ENCODE assay signal across 8 cellular contexts in the genomic region with DNA sequence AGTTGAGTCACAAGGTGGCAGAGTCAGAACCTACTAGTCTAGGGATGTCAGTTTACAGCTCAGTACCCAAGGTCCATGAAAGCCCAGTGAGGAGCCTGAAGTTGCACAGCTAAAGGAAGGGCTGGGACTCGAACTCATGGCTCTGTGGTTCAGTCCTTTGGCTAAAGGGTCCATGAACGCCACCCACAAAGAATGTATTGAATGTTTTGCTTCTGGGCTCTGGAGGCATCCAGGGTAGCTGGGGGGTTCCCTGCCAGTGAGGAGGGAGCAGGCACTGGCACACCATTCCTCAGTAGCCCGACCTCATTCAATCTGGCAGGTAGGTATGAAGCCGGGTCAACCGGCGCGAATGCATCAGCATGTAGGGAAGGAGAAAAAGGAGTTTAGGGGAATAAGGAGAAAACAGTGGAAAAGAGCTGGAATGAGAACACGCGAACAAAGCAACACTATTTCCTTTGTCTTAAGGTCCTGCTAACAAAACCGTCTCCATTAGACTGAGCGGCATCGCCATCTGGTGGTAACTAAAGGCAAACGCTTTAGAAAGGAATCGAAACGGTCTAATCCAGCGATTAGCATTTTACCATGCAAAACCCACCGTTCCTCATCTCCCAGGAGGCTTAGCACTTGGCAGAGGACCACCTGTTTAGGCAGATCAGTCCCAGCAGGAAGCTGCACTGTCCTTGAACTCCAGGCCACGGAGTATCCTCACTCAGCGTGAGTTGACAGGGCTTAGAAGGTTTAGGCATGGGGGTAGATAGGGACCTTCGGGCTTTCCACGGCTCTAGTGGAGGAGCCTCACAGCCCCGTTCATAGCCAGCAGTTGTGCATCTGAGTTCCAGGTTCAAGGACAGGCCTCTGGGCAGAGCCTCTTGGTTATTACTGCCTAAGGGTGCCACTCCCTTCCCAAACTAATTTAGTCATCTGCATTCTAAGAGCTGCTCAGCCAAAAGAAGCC.
DNase-seq lines count a peak whose midpoint lies in the region; ATAC-seq and TF ChIP-seq lines count a peak whose summit lies in the region.

No MANE protein-coding gene starts in this region.

- H3K9me3 Mint-ChIP-seq in activated CD4-positive, alpha-beta memory T cell treated with anti-CD3 and anti-CD28 coated beads for 36 hours = no peaks in the 10 kb centered on the region
- H3K9me3 Mint-ChIP-seq in effector memory CD8-positive, alpha-beta T cell = no peaks in the 10 kb centered on the region

- intact Hi-C loops in activated CD4-positive, alpha-beta memory T cell treated with anti-CD3 and anti-CD28 coated beads for 36 hours (cut with micrococcal nuclease) = loop anchor here (1.0 to 5.0 kb wide), 6 partner anchors 122 to 488 kb away; partner anchors contain the start of gene UBE2H

- peaks cover 16% of the 10 kb centered on the region for H3K4me1 Mint-ChIP-seq in activated CD4-positive, alpha-beta memory T cell treated with anti-CD3 and anti-CD28 coated beads for 36 hours (ENCODE audit: low read depth)
- peaks cover 18 to 19% of the 10 kb centered on the region in 2 donors for H3K4me1 Mint-ChIP-seq in effector memory CD8-positive, alpha-beta T cell (ENCODE audit: low read depth in 2 of 2)

- H3K27ac Mint-ChIP-seq in activated CD4-positive, alpha-beta memory T cell treated with anti-CD3 and anti-CD28 coated beads for 36 hours = peak overlapping the region; percentile 13
- peak overlapping the region; percentile 8 to 27 for H3K27ac Mint-ChIP-seq in effector memory CD8-positive, alpha-beta T cell

- peak overlapping the region; percentile 6 for H3K4me3 Mint-ChIP-seq in activated CD4-positive, alpha-beta memory T cell treated with anti-CD3 and anti-CD28 coated beads for 36 hours
- H3K4me3 Mint-ChIP-seq in effector memory CD8-positive, alpha-beta T cell = peak overlapping the region; percentile 9 to 39

- H3K36me3 Mint-ChIP-seq in activated CD4-positive, alpha-beta memory T cell treated with anti-CD3 and anti-CD28 coated beads for 36 hours = peaks cover 2% of the 10 kb centered on the region
- H3K36me3 Mint-ChIP-seq in effector memory CD8-positive, alpha-beta T cell (ENCODE audit: insufficient read depth) = peaks cover 27% of the 10 kb centered on the region

- POLR2A ChIA-PET in HEK293T (lab: Yijun Ruan, JAX) = no interaction called here
- POLR2A ChIA-PET in activated CD4-positive, alpha-beta memory T cell treated with anti-CD3 and anti-CD28 coated beads for 36 hours (lab: Charles Lee) = interaction anchor here (1.0 to 1.3 kb wide), 2 partner anchors 13 to 120 kb away, joined by 3 to 5 read pairs; no protein-coding TSS in a partner anchor

- CTCF ChIA-PET in HEK293T (lab: Yijun Ruan, JAX) = interaction anchor here (0.6 to 2.7 kb wide), 11 partner anchors 18 to 212 kb away, joined by 3 to 10 read pairs (median 5); no protein-coding TSS in a partner anchor
- CTCF ChIA-PET in activated CD4-positive, alpha-beta memory T cell treated with anti-CD3 and anti-CD28 coated beads for 36 hours (lab: Charles Lee) = interaction anchor here (0.6 to 4.1 kb wide), 25 partner anchors 9 to 603 kb away, joined by 3 to 58 read pairs (median 4); no protein-coding TSS in a partner anchor

- ATAC-seq in effector memory CD8-positive, alpha-beta T cell (replicated peaks) = peak; percentile 40
- no peak for ATAC-seq in GM18505 (IDR thresholded peaks at IDR 0.05; ENCODE audit: unreplicated experiment)

- no peaks in the 10 kb centered on the region for H3K27me3 Mint-ChIP-seq in activated CD4-positive, alpha-beta memory T cell treated with anti-CD3 and anti-CD28 coated beads for 36 hours
- no peaks in the 10 kb centered on the region for H3K27me3 Mint-ChIP-seq in effector memory CD8-positive, alpha-beta T cell

- DNase-seq in AML-193 (lab: John Stamatoyannopoulos, UW) = peak; percentile 14 to 44
- DNase-seq in HEK293T (ENCODE audit: extremely low spot score) = peak; percentile 67
- DNase-seq in NCI-H526 (lab: John Stamatoyannopoulos, UW) = peak; percentile 88 to 96
- peak; percentile 67 for DNase-seq in activated CD4-positive, alpha-beta memory T cell treated with anti-CD3 and anti-CD28 coated beads for 36 hours
- peak; percentile 40 to 48 (median 46) for DNase-seq in effector memory CD8-positive, alpha-beta T cell
- peak; percentile 92 for DNase-seq in medulla oblongata (ENCODE audit: extremely low spot score)
- DNase-seq in stimulated activated CD8-positive, alpha-beta memory T cell treated with anti-CD3 and anti-CD28 coated beads, Interleukin-12 subunit alpha, Interleukin-12 subunit beta, amount 100 ng/mL, for 1 hour (ENCODE audit: low read depth) = peak; percentile 39

- no peak for TF ChIP-seq POLR2A in GM18505 (IDR thresholded peaks at IDR 0.05; ENCODE audit: borderline replicate concordance, extremely low read depth, insufficient read depth, insufficient read length)

TF ChIP-seq in HEK293T, 16 proteins besides CTCF, POLR2A, EP300 and RAD21:
- TF ChIP-seq FOXM1 (IDR thresholded peaks at IDR 0.05; ENCODE audit: borderline replicate concordance) (no peak), FOXK2 (IDR thresholded peaks at IDR 0.05) (no peak), L3MBTL2 (conservative IDR thresholded peaks at IDR 0.05) (no peak), TARDBP (IDR thresholded peaks at IDR 0.05) (no peak), ZNF384 (IDR thresholded peaks at IDR 0.05) (no peak)

Comparison
In these comparisons a context has a peak if more than half of its experiments do, and no peak if none do; other contexts are left out.
1. DNase-seq: peak in every context shown above with its lines; median percentile 92 in NCI-H526; 92 in medulla oblongata; 67 in HEK293T; 67 in activated CD4-positive, alpha-beta memory T cell treated with anti-CD3 and anti-CD28 coated beads for 36 hours; 46 in effector memory CD8-positive, alpha-beta T cell; 39 in stimulated activated CD8-positive, alpha-beta memory T cell treated with anti-CD3 and anti-CD28 coated beads, Interleukin-12 subunit alpha, Interleukin-12 subunit beta, amount 100 ng/mL, for 1 hour; 29 in AML-193.